1 cellular context compared by ENCODE assay signal in genomic region chr2:202136526-202136925, GRCh38.
TF ChIP-seq lines count a peak whose summit lies in the region.

No MANE protein-coding gene starts in this region.

TF ChIP-seq in GM23338, 12 proteins besides CTCF, POLR2A, EP300 and RAD21 (continued from another document):
- no peak for TF ChIP-seq ZNF462 (CRISPR knock-in tag; IDR thresholded peaks at IDR 0.05)
